Comparison of ENCODE assay signal across 10 cellular contexts in the genomic region with DNA sequence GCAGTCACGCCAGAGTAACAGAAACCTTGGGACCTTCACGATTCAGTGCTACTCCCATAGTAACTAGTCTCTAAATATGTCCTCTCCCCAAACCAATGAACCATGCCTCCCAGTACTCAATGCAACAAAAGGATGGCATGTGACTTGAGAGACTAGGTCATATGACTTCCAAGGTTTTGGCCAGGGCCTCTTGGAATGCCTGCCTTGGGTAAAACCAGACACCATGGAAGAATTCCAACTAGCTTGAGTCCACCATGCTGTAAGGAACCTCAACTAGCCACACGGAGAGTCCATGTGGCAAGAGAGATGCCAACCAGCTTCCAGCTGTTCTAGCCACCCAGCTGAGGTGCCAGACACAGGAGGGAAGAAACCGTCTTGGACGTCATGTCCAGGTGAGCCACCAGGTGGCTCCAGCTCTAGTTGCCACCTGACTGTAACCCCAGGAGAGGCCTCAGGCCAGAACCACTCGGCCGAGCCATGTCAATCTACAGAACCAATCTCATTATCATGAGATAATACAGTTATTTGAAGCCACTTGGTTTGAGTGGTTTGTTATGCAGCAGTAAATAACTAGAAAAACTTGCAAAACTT.
A peak's percentile ranks its signal among the peaks of the same experiment; 100 is the strongest.
DNase-seq lines count a peak whose midpoint lies in the region; ATAC-seq and TF ChIP-seq lines count a peak whose summit lies in the region.
"Had no signal": no experiment of that assay in that cellular context is flagged by ENCODE, and none has a peak within 500 bp of the region (broad histone marks: within the 10 kb centered on the region; RNA-seq: fewer than 3 reads in every experiment).

No MANE protein-coding gene starts in this region.

- H3K36me3 Mint-ChIP-seq in activated naive CD8-positive, alpha-beta T cell treated with anti-CD3 and anti-CD28 coated beads, Interleukin-2, amount 50 U/mL, for 24 hours (ENCODE audit: low read depth): no peaks in the 10 kb centered on the region
- H3K36me3 Mint-ChIP-seq in activated naive CD8-positive, alpha-beta T cell treated with anti-CD3 and anti-CD28 coated beads for 36 hours: peaks cover 2% of the 10 kb centered on the region

- peak; percentile 44 for DNase-seq in activated naive CD8-positive, alpha-beta T cell treated with anti-CD3 and anti-CD28 coated beads, Interleukin-2, amount 50 U/mL, for 24 hours
- DNase-seq in activated naive CD8-positive, alpha-beta T cell treated with anti-CD3 and anti-CD28 coated beads for 36 hours: no peak
- DNase-seq in OCI-LY7 (ENCODE audit: low spot score) (peak; percentile 70), fibroblast of mammary gland (ENCODE audit: low read depth) (no peak), stomach (peak; percentile 38), gastrocnemius medialis (no peak), T-helper 2 cell (no peak)
- DNase-seq: aorta had no signal

- H3K4me1 ChIP-seq in OCI-LY7 (ENCODE audit: insufficient read depth, low read length, poor library complexity, severe bottlenecking): no peaks in the 10 kb centered on the region
- no peaks in the 10 kb centered on the region for H3K4me1 ChIP-seq in stomach
- H3K4me1 ChIP-seq in gastrocnemius medialis: no peaks in the 10 kb centered on the region

- in situ Hi-C loops in gastrocnemius medialis (cut with MboI; ENCODE audit: low sequenced_read_pairs in 4 of 4): no loop called here

- CTCF ChIA-PET in OCI-LY7 (lab: Charles Lee; ENCODE audit: unreplicated experiment): no interaction called here

- 63 to 68% (median 64%) methylated on average over 7 of the region's 7 CpGs for WGBS in stomach, 5 donors

- H3K4me2 ChIP-seq in OCI-LY7 (ENCODE audit: low read length): no peak overlapping the region

- TF ChIP-seq POLR2A in stomach (IDR thresholded peaks at IDR 0.05) (no peak), gastrocnemius medialis (IDR thresholded peaks at IDR 0.05) (no peak), GM18505 (IDR thresholded peaks at IDR 0.05; ENCODE audit: borderline replicate concordance, extremely low read depth, insufficient read depth, insufficient read length) (no peak)

- H3K27ac Mint-ChIP-seq in activated naive CD8-positive, alpha-beta T cell treated with anti-CD3 and anti-CD28 coated beads, Interleukin-2, amount 50 U/mL, for 24 hours: no peak overlapping the region
- no peak overlapping the region for H3K27ac Mint-ChIP-seq in activated naive CD8-positive, alpha-beta T cell treated with anti-CD3 and anti-CD28 coated beads for 36 hours
- H3K27ac Mint-ChIP-seq: T-helper 1 cell treated with Interleukin-12 subunit alpha and Interleukin-12 subunit beta and Interleukin-4 antibody, amounts not matched to agents 30 μg/mL and 1 μg/mL, for 36 hours had no signal

- H2AFZ ChIP-seq in OCI-LY7 (ENCODE audit: low read length): no peak overlapping the region

- H3K9me3 Mint-ChIP-seq in activated naive CD8-positive, alpha-beta T cell treated with anti-CD3 and anti-CD28 coated beads, Interleukin-2, amount 50 U/mL, for 24 hours: no peaks in the 10 kb centered on the region
- peaks cover 1% of the 10 kb centered on the region for H3K9me3 Mint-ChIP-seq in activated naive CD8-positive, alpha-beta T cell treated with anti-CD3 and anti-CD28 coated beads for 36 hours

- no peaks in the 10 kb centered on the region for H3K9me3 ChIP-seq in OCI-LY7 (ENCODE audit: low read length)
- H3K9me3 ChIP-seq in stomach: peaks cover 0 to 11% (median 9%) of the 10 kb centered on the region in 4 donors
- H3K9me3 ChIP-seq in gastrocnemius medialis: no peaks in the 10 kb centered on the region

- TF ChIP-seq CTCF in OCI-LY7 (conservative IDR thresholded peaks at IDR 0.05; ENCODE audit: low read length) (peak; percentile 83), fibroblast of mammary gland (conservative IDR thresholded peaks at IDR 0.05; ENCODE audit: control insufficient read depth, insufficient read depth, low read depth, low read length) (peak; percentile 12), stomach (IDR thresholded peaks at IDR 0.05) (peak in 2 of 7 experiments; percentile 19 to 27), gastrocnemius medialis (IDR thresholded peaks at IDR 0.05 in 4 of 5, conservative IDR thresholded peaks at IDR 0.05 in 1 of 5) (no peak)

- no TSS peak for BruUV-seq in OCI-LY7 (replicated peaks; lab: Mats Ljungman, UMichigan)

- H3K9me2 ChIP-seq in OCI-LY7 (ENCODE audit: insufficient read depth, low read length): no peaks in the 10 kb centered on the region

- H3K4me1 Mint-ChIP-seq in activated naive CD8-positive, alpha-beta T cell treated with anti-CD3 and anti-CD28 coated beads, Interleukin-2, amount 50 U/mL, for 24 hours: peaks cover 44% of the 10 kb centered on the region
- peaks cover 49% of the 10 kb centered on the region for H3K4me1 Mint-ChIP-seq in activated naive CD8-positive, alpha-beta T cell treated with anti-CD3 and anti-CD28 coated beads for 36 hours

- no peak for TF ChIP-seq EP300 in stomach (IDR thresholded peaks at IDR 0.05)

- H3K36me3 ChIP-seq in OCI-LY7 (ENCODE audit: insufficient read depth, low read length): no peaks in the 10 kb centered on the region
- no peaks in the 10 kb centered on the region for H3K36me3 ChIP-seq in stomach
- no peaks in the 10 kb centered on the region for H3K36me3 ChIP-seq in gastrocnemius medialis

- POLR2A ChIA-PET in OCI-LY7 (lab: Charles Lee): no interaction called here

- H3K4me3 ChIP-seq in OCI-LY7 (ENCODE audit: low read depth, low read length, poor library complexity, severe bottlenecking): no peak overlapping the region
- no peak overlapping the region for H3K4me3 ChIP-seq in fibroblast of mammary gland (ENCODE audit: control insufficient read depth, low read depth, low read length)
- no peak overlapping the region for H3K4me3 ChIP-seq in stomach
- no peak overlapping the region for H3K4me3 ChIP-seq in gastrocnemius medialis

- peaks cover 13% of the 10 kb centered on the region for H3K27me3 Mint-ChIP-seq in activated naive CD8-positive, alpha-beta T cell treated with anti-CD3 and anti-CD28 coated beads, Interleukin-2, amount 50 U/mL, for 24 hours
- H3K27me3 Mint-ChIP-seq in activated naive CD8-positive, alpha-beta T cell treated with anti-CD3 and anti-CD28 coated beads for 36 hours: no peaks in the 10 kb centered on the region

- ATAC-seq in activated naive CD8-positive, alpha-beta T cell treated with anti-CD3 and anti-CD28 coated beads, Interleukin-2, amount 50 U/mL, for 24 hours: no peak
- ATAC-seq in gastrocnemius medialis (no peak), GM18505 (IDR thresholded peaks at IDR 0.05; ENCODE audit: unreplicated experiment) (no peak)

- H3K27ac ChIP-seq in OCI-LY7 (ENCODE audit: low read depth, low read length, poor library complexity, severe bottlenecking) (no peak overlapping the region), stomach (no peak overlapping the region), gastrocnemius medialis (no peak overlapping the region)

- H3K4me3 Mint-ChIP-seq in activated naive CD8-positive, alpha-beta T cell treated with anti-CD3 and anti-CD28 coated beads, Interleukin-2, amount 50 U/mL, for 24 hours: no peak overlapping the region
- no peak overlapping the region for H3K4me3 Mint-ChIP-seq in activated naive CD8-positive, alpha-beta T cell treated with anti-CD3 and anti-CD28 coated beads for 36 hours
- H3K4me3 Mint-ChIP-seq: T-helper 1 cell treated with Interleukin-12 subunit alpha and Interleukin-12 subunit beta and Interleukin-4 antibody, amounts not matched to agents 30 μg/mL and 1 μg/mL, for 36 hours had no signal

- H4K20me1 ChIP-seq in OCI-LY7 (ENCODE audit: insufficient read depth, low read length): no peaks in the 10 kb centered on the region

- intact Hi-C loops in OCI-LY7 (cut with micrococcal nuclease; ENCODE audit: unreplicated experiment): loop anchor here (1.0 kb wide), 2 partner anchors 31 to 87 kb away; no protein-coding TSS in a partner anchor
- intact Hi-C loops in stomach (cut with DNase I; ENCODE audit: low total_unique reads): no loop called here
- intact Hi-C loops in gastrocnemius medialis (cut with DNase I; ENCODE audit: low total_unique reads): no loop called here

- H3K79me2 ChIP-seq in OCI-LY7 (ENCODE audit: insufficient read depth, low read depth, low read length): no peaks in the 10 kb centered on the region

- H3K27me3 ChIP-seq in stomach (peaks cover 0 to 8% (median 0%) of the 10 kb centered on the region in 3 donors), gastrocnemius medialis (peaks cover 0 to 6% (median 0%) of the 10 kb centered on the region in 3 donors)

Comparison
In these comparisons a context has a peak if more than half of its experiments do, and no peak if none do; other contexts are left out.
1. DNase-seq: peak in activated naive CD8-positive, alpha-beta T cell treated with anti-CD3 and anti-CD28 coated beads, Interleukin-2, amount 50 U/mL, for 24 hours (single experiment), OCI-LY7 (single experiment) and stomach (single experiment); none in activated naive CD8-positive, alpha-beta T cell treated with anti-CD3 and anti-CD28 coated beads for 36 hours (single experiment), fibroblast of mammary gland (single experiment), gastrocnemius medialis (0 of 2) and T-helper 2 cell (0 of 5).
2. CTCF ChIP-seq: peak in OCI-LY7 (single experiment) and fibroblast of mammary gland (single experiment); none in gastrocnemius medialis (0 of 5).